ENCODE assay signal across 8 cellular contexts in the genomic region with DNA sequence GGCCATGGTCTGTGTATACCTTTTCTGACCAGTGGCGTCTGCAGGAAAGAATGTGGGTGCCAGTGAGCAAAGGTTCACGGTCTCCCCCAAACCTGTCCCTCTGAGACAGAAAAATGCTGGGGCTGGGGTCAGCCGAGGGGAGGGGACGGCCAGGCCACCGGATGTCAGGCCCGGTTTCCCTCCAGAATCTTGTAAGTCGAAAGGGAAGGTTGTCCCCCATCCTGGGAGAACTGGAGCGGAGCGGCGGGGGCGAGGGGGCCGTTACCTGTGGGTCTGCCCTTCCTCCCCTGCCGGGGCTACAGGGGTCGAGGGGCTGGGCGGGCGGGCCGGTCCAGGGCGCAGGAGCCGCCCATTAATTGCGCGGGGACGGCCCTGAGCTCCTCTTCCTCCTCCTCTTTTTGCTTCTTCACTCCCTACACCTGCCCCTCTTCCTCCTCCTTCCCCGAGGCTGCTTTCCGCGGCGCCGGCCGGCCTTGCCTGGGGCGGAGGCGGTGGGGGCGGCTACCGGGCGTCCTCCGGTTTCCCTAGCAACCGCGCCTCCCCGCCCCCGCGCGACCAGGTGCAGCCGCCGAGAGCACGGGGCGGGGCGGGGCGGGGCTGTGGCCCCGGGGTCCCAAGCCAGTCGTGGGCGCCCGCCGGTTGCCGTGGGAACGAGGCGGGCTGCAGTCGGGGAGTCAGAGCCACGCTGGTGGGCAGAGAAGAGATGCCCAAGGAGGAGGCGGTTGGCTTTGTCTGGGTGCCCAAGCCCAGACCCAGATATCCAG. TPM values are rescaled to one million over a fixed set of nuclear protein-coding genes. Genes with fewer than 3 reads are reported as not detected.
DNase-seq lines count a peak whose midpoint lies in the region; ATAC-seq and TF ChIP-seq lines count a peak whose summit lies in the region.

A gene with protein sequence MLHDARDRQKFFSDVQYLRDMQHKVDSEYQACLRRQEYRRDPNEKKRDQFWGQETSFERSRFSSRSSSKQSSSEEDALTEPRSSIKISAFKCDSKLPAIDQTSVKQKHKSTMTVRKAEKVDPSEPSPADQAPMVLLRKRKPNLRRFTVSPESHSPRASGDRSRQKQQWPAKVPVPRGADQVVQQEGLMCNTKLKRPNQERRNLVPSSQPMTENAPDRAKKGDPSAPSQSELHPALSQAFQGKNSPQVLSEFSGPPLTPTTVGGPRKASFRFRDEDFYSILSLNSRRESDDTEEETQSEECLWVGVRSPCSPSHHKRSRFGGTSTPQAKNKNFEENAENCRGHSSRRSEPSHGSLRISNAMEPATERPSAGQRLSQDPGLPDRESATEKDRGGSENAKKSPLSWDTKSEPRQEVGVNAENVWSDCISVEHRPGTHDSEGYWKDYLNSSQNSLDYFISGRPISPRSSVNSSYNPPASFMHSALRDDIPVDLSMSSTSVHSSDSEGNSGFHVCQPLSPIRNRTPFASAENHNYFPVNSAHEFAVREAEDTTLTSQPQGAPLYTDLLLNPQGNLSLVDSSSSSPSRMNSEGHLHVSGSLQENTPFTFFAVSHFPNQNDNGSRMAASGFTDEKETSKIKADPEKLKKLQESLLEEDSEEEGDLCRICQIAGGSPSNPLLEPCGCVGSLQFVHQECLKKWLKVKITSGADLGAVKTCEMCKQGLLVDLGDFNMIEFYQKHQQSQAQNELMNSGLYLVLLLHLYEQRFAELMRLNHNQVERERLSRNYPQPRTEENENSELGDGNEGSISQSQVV (minus strand): TSS at position 503 of the 764 bp plus-strand sequence. CDS start 6,579 bp downstream, outside the sequence.

- peak within 1 kb of the TSS; percentile 32 for H3K4me3 ChIP-seq in astrocyte of the spinal cord (ENCODE audit: low read depth, low read length)
- H3K4me3 ChIP-seq in mesodermal cell (ENCODE audit: extremely low read depth, insufficient read depth, low read length, poor library complexity, severe bottlenecking): peak within 1 kb of the TSS; percentile 29
- H3K4me3 ChIP-seq in testis: peak within 1 kb of the TSS; percentile 49 to 63

- in situ Hi-C loops in GM13976 (cut with MboI; ENCODE audit: low sequenced_read_pairs, unreplicated experiment) (no loop called here), astrocyte of the spinal cord (cut with HindIII; ENCODE audit: low sequenced_read_pairs) (no loop called here)

- intact Hi-C loops in testis (cut with DNase I; ENCODE audit: low total_unique reads): no loop called here

- DNase-seq in GM13976 (ENCODE audit: low spot score): peak; percentile 80
- peak; percentile 64 for DNase-seq in NCI-H510A treated with DMSO at 0.1 percent for 48 hours (lab: John Stamatoyannopoulos, UW)
- DNase-seq in astrocyte of the spinal cord (ENCODE audit: low read depth, low spot score): no peak
- DNase-seq in testis: peak; percentile 65
- no peak for DNase-seq in effector CD4-positive, alpha-beta T cell
- DNase-seq in cerebellar cortex (ENCODE audit: low spot score): no peak

- TF ChIP-seq CTCF in GM13976 (IDR thresholded peaks at IDR 0.05; ENCODE audit: borderline replicate concordance, control extremely low read depth, extremely low read depth, insufficient read depth, missing control alignments): no peak
- TF ChIP-seq CTCF in astrocyte of the spinal cord (IDR thresholded peaks at IDR 0.05; ENCODE audit: low read depth, low read length): no peak
- TF ChIP-seq CTCF in testis (IDR thresholded peaks at IDR 0.05): no peak

- H3K27ac ChIP-seq in mesodermal cell (ENCODE audit: low read depth, low read length, severe bottlenecking) (no peak within 1 kb of the TSS), testis (peak within 1 kb of the TSS in 1 of 2 donors; percentile 45)

- WGBS in mesodermal cell (ENCODE audit: insufficient coverage in 2 of 2), 2 experiments: 6 to 7% methylated on average over 31 to 42 of the region's 57 CpGs
- WGBS in testis, 2 donors: 3 to 4% methylated on average over 34 to 57 of the region's 57 CpGs

- no peaks in the 10 kb centered on the region for H3K36me3 ChIP-seq in mesodermal cell (ENCODE audit: control insufficient read depth, insufficient read depth, low read length)
- no peaks in the 10 kb centered on the region for H3K36me3 ChIP-seq in testis (ENCODE audit: low read depth, missing control alignments)

- H3K4me1 ChIP-seq in mesodermal cell (ENCODE audit: control insufficient read depth, insufficient read depth, low read length, poor library complexity, severe bottlenecking) (peaks cover 8% of the 10 kb centered on the region), testis (no peaks in the 10 kb centered on the region)

- no peak for TF ChIP-seq POLR2A in testis (IDR thresholded peaks at IDR 0.05)

- no peaks in the 10 kb centered on the region for H3K27me3 ChIP-seq in testis

- ATAC-seq in HG03469 (IDR thresholded peaks at IDR 0.05; ENCODE audit: unreplicated experiment): no peak

- H3K9me3 ChIP-seq in mesodermal cell (ENCODE audit: control insufficient read depth, low read length): no peaks in the 10 kb centered on the region
- no peaks in the 10 kb centered on the region for H3K9me3 ChIP-seq in testis

RNA-seq across cellular contexts. Expression of the gene that starts here (rescaled TPM):
- not detected for polyA plus RNA-seq in mesodermal cell (2013, experiment 1 of 2)
- polyA plus RNA-seq in mesodermal cell (2013, experiment 2 of 2): not detected
- total RNA-seq in testis: 100 to 1,000 TPM in 1 of 2 donors, 10 to 100 TPM in 1; 61.5 to 118 TPM
- polyA plus RNA-seq in testis (ENCODE audit: insufficient read depth, low read depth, low replicate concordance): 266 TPM

Comparison
In these comparisons a context has a peak if more than half of its experiments do, and no peak if none do; other contexts are left out.
1. DNase-seq: peak in GM13976 (single experiment), NCI-H510A treated with DMSO at 0.1 percent for 48 hours (single experiment) and testis (single experiment); none in astrocyte of the spinal cord (single experiment), effector CD4-positive, alpha-beta T cell (single experiment) and cerebellar cortex (single experiment).
2. Peak in every context shown above with its lines, with median percentiles within 50 percentile points of each other: H3K4me3 ChIP-seq.